8 cellular contexts compared by ENCODE assay signal in genomic region chr4:159103406-159104131, GRCh38. TPM values are rescaled to one million over a fixed set of nuclear protein-coding genes. Genes with fewer than 3 reads are reported as not detected.
DNase-seq lines count a peak whose midpoint lies in the region; ATAC-seq and TF ChIP-seq lines count a peak whose summit lies in the region.

No MANE protein-coding gene starts in this region.

- no peaks in the 10 kb centered on the region for H3K9me3 Mint-ChIP-seq in neural crest cell

- H3K27ac Mint-ChIP-seq in neural crest cell (ENCODE audit: unreplicated experiment), result no peak overlapping the region

- H3K4me1 ChIP-seq in urinary bladder (ENCODE audit: insufficient read depth), result no peaks in the 10 kb centered on the region

- H3K4me3 Mint-ChIP-seq in neural crest cell, result peak overlapping the region; percentile 54

- H3K36me3 Mint-ChIP-seq in neural crest cell (ENCODE audit: low read depth), result no peaks in the 10 kb centered on the region

- under 1% methylated on average over 92 of the region's 92 CpGs for WGBS in urinary bladder

- no peaks in the 10 kb centered on the region for H3K36me3 ChIP-seq in urinary bladder (ENCODE audit: insufficient read depth)

- TF ChIP-seq CTCF in fibroblast of villous mesenchyme (IDR thresholded peaks at IDR 0.05; ENCODE audit: insufficient read depth, low read depth, low read length), result no peak
- no peak for TF ChIP-seq CTCF in neural crest cell (conservative IDR thresholded peaks at IDR 0.05)

- peaks cover 33% of the 10 kb centered on the region for H3K27me3 Mint-ChIP-seq in neural crest cell (ENCODE audit: low read depth)

- peaks cover 40% of the 10 kb centered on the region for H3K4me1 Mint-ChIP-seq in neural crest cell

- ATAC-seq in HG02970 (IDR thresholded peaks at IDR 0.05; ENCODE audit: low FRiP score, unreplicated experiment), result peak; percentile 22

- H3K27ac ChIP-seq in urinary bladder (ENCODE audit: low read depth), result peak overlapping the region; percentile 97

- DNase-seq in NCI-H82 (lab: John Stamatoyannopoulos, UW), result peak; percentile 44
- no peak for DNase-seq in NCI-H82 treated with DMSO at 0.1 percent for 48 hours (lab: John Stamatoyannopoulos, UW; ENCODE audit: unreplicated experiment)
- DNase-seq in OCI-M1 (lab: John Stamatoyannopoulos, UW), result peak; percentile 70
- peak; percentile 39 for DNase-seq in activated gamma-delta T cell (lab: John Stamatoyannopoulos, UW)
- peak; percentile 34 for DNase-seq in fibroblast of villous mesenchyme (ENCODE audit: low read depth)
- peak; percentile 47 for DNase-seq in neural crest cell (ENCODE audit: low read depth, low spot score)

- H3K4me3 ChIP-seq in fibroblast of villous mesenchyme (ENCODE audit: low read depth, low read length), result peak overlapping the region; percentile 84
- peak overlapping the region; percentile 82 for H3K4me3 ChIP-seq in urinary bladder (ENCODE audit: low read depth, low read length)

RNA-seq across cellular contexts. Expression of gene RAPGEF2, which starts 0.7 kb away (rescaled TPM):
- total RNA-seq in fibroblast of villous mesenchyme, result 43.5 and 47.1 TPM in 2 replicates
- 44.2 and 49.9 TPM in 2 replicates for total RNA-seq in neural crest cell
- 78.7 TPM for total RNA-seq in urinary bladder
- polyA plus RNA-seq in urinary bladder, result 13.6 TPM
